ENCODE assay signal across 8 cellular contexts in genomic region chr5:14153932-14154646, GRCh38. TPM values are rescaled to one million over a fixed set of nuclear protein-coding genes. Genes with fewer than 3 reads are reported as not detected.
DNase-seq lines count a peak whose midpoint lies in the region; ATAC-seq and TF ChIP-seq lines count a peak whose summit lies in the region.

No MANE protein-coding gene starts in this region.

- H3K36me3 ChIP-seq in hepatocyte (replicated peaks; ENCODE audit: insufficient read depth, low read depth) (no peaks in the 10 kb centered on the region), smooth muscle cell (ENCODE audit: low read depth) (no peaks in the 10 kb centered on the region)

- H3K36me3 Mint-ChIP-seq in activated CD8-positive, alpha-beta T cell treated with anti-CD3 and anti-CD28 coated beads, Interleukin-2, amount 10 ng/mL, durations not matched to agents 7 days and 5 days (ENCODE audit: low read depth) = no peaks in the 10 kb centered on the region

- no peaks in the 10 kb centered on the region for H3K27me3 ChIP-seq in hepatocyte
- no peaks in the 10 kb centered on the region for H3K27me3 ChIP-seq in smooth muscle cell (ENCODE audit: low read depth)

- DNase-seq in ELR (ENCODE audit: low read depth) = peak; percentile 85
- peak; percentile 42 for DNase-seq in UCSD-AML1 (lab: John Stamatoyannopoulos, UW; ENCODE audit: unreplicated experiment)
- peak; percentile 71 for DNase-seq in hepatocyte (ENCODE audit: low spot score)
- peak; percentile 22 for DNase-seq in smooth muscle cell (lab: John Stamatoyannopoulos, UW; ENCODE audit: unreplicated experiment)
- no peak for DNase-seq in epidermal melanocyte (ENCODE audit: insufficient read length, low spot score)
- no peak for DNase-seq in NCI-H1105 treated with DMSO at 0.1 percent for 48 hours (lab: John Stamatoyannopoulos, UW)
- DNase-seq in activated CD8-positive, alpha-beta T cell treated with anti-CD3 and anti-CD28 coated beads, Interleukin-2, amount 10 ng/mL, durations not matched to agents 7 days and 5 days = no peak

- H3K27ac ChIP-seq in hepatocyte = peak overlapping the region; percentile 62
- H3K27ac ChIP-seq in smooth muscle cell (ENCODE audit: low read depth) = peak overlapping the region; percentile 99

- no peak overlapping the region for H2AFZ ChIP-seq in hepatocyte
- no peak overlapping the region for H2AFZ ChIP-seq in smooth muscle cell (ENCODE audit: low read depth)

- POLR2A ChIA-PET in activated CD8-positive, alpha-beta T cell treated with anti-CD3 and anti-CD28 coated beads, Interleukin-2, amount 10 ng/mL, durations not matched to agents 7 days and 5 days (lab: Charles Lee) = no interaction called here

- H3K79me2 ChIP-seq in hepatocyte (peaks cover 90% of the 10 kb centered on the region), smooth muscle cell (ENCODE audit: low read depth) (peaks cover 86% of the 10 kb centered on the region)

- no peaks in the 10 kb centered on the region for H3K4me1 Mint-ChIP-seq in activated CD8-positive, alpha-beta T cell treated with anti-CD3 and anti-CD28 coated beads, Interleukin-2, amount 10 ng/mL, durations not matched to agents 7 days and 5 days (ENCODE audit: low read depth)

- H3K4me1 ChIP-seq in hepatocyte (ENCODE audit: insufficient read depth) (peaks cover 46% of the 10 kb centered on the region), smooth muscle cell (ENCODE audit: low read depth) (peaks cover 51% of the 10 kb centered on the region)

- peaks cover 53% of the 10 kb centered on the region for H3F3A ChIP-seq in smooth muscle cell (ENCODE audit: low read depth)

- H3K4me2 ChIP-seq in hepatocyte = peak overlapping the region; percentile 53
- peak overlapping the region; percentile 83 for H3K4me2 ChIP-seq in smooth muscle cell

- peak; percentile 33 for ATAC-seq in HG02798 (IDR thresholded peaks at IDR 0.05; ENCODE audit: poor library complexity, unreplicated experiment)
- no peak for ATAC-seq in activated CD8-positive, alpha-beta T cell treated with anti-CD3 and anti-CD28 coated beads, Interleukin-2, amount 10 ng/mL, durations not matched to agents 7 days and 5 days

- no peak overlapping the region for H3K27ac Mint-ChIP-seq in activated CD8-positive, alpha-beta T cell treated with anti-CD3 and anti-CD28 coated beads, Interleukin-2, amount 10 ng/mL, durations not matched to agents 7 days and 5 days

- H4K20me1 ChIP-seq in hepatocyte (ENCODE audit: insufficient read depth, poor library complexity, severe bottlenecking) (peaks cover 93% of the 10 kb centered on the region), smooth muscle cell (ENCODE audit: low read depth) (peaks cover 92% of the 10 kb centered on the region)

- H3K9me3 ChIP-seq in hepatocyte (ENCODE audit: low read depth) (no peaks in the 10 kb centered on the region), smooth muscle cell (replicated peaks; ENCODE audit: low read depth) (no peaks in the 10 kb centered on the region)

- no peak overlapping the region for H3K4me3 Mint-ChIP-seq in activated CD8-positive, alpha-beta T cell treated with anti-CD3 and anti-CD28 coated beads, Interleukin-2, amount 10 ng/mL, durations not matched to agents 7 days and 5 days

- H3K9me3 Mint-ChIP-seq in activated CD8-positive, alpha-beta T cell treated with anti-CD3 and anti-CD28 coated beads, Interleukin-2, amount 10 ng/mL, durations not matched to agents 7 days and 5 days (ENCODE audit: insufficient read depth) = no peaks in the 10 kb centered on the region

- peak overlapping the region; percentile 48 for H3K9ac ChIP-seq in smooth muscle cell (ENCODE audit: low read depth)

- CTCF ChIA-PET in activated CD8-positive, alpha-beta T cell treated with anti-CD3 and anti-CD28 coated beads, Interleukin-2, amount 10 ng/mL, durations not matched to agents 7 days and 5 days (lab: Charles Lee) = no interaction called here

- 28% methylated on average over 12 of the region's 12 CpGs for WGBS in hepatocyte (ENCODE audit: low lambda C conversion rate, missing lambda C conversion rate)
- 5% methylated on average over 12 of the region's 12 CpGs for WGBS in smooth muscle cell (ENCODE audit: low lambda C conversion rate)

- TF ChIP-seq CTCF in hepatocyte (IDR thresholded peaks at IDR 0.05; ENCODE audit: poor library complexity) (no peak), smooth muscle cell (IDR thresholded peaks at IDR 0.05; ENCODE audit: borderline replicate concordance, insufficient read depth, poor library complexity, severe bottlenecking) (no peak)

- no peak overlapping the region for H3K4me3 ChIP-seq in hepatocyte
- peak overlapping the region; percentile 8 for H3K4me3 ChIP-seq in smooth muscle cell

- no peaks in the 10 kb centered on the region for H3K9me2 ChIP-seq in hepatocyte (replicated peaks; ENCODE audit: insufficient read depth)

- peaks cover 16% of the 10 kb centered on the region for H3K27me3 Mint-ChIP-seq in activated CD8-positive, alpha-beta T cell treated with anti-CD3 and anti-CD28 coated beads, Interleukin-2, amount 10 ng/mL, durations not matched to agents 7 days and 5 days (ENCODE audit: low read depth)

RNA-seq across cellular contexts. Expression of gene TRIO, which starts 10.9 kb away (rescaled TPM):
- total RNA-seq in hepatocyte (63.0 and 78.2 TPM in 2 replicates), smooth muscle cell (109 and 118 TPM in 2 replicates)
- polyA plus RNA-seq in hepatocyte (18.5 and 25.6 TPM in 2 replicates), smooth muscle cell (10.2 and 30.3 TPM in 2 replicates)
- total RNA-seq in activated CD8-positive, alpha-beta T cell treated with anti-CD3 and anti-CD28 coated beads, Interleukin-2, amount 10 ng/mL, durations not matched to agents 7 days and 5 days = 1 to 10 TPM; 3.5 to 6.6 TPM

Comparison
In these comparisons a context has a peak if more than half of its experiments do, and no peak if none do; other contexts are left out.
1. DNase-seq: peak in ELR (single experiment), UCSD-AML1 (single experiment), hepatocyte (single experiment) and smooth muscle cell (single experiment); none in epidermal melanocyte (single experiment), NCI-H1105 treated with DMSO at 0.1 percent for 48 hours (single experiment) and activated CD8-positive, alpha-beta T cell treated with anti-CD3 and anti-CD28 coated beads, Interleukin-2, amount 10 ng/mL, durations not matched to agents 7 days and 5 days (single experiment).